7 cellular contexts compared by ENCODE assay signal in genomic region chrX:49106930-49107329, GRCh38. TPM values are rescaled to one million over a fixed set of nuclear protein-coding genes. Genes with fewer than 3 reads are reported as not detected.
DNase-seq lines count a peak whose midpoint lies in the region; ATAC-seq and TF ChIP-seq lines count a peak whose summit lies in the region.

No MANE protein-coding gene starts in this region.

- no peaks in the 10 kb centered on the region for H3K79me2 ChIP-seq in mammary epithelial cell (ENCODE audit: insufficient read depth, low read length)

- H3K9ac ChIP-seq in mammary epithelial cell (ENCODE audit: insufficient read depth, low read length) = no peak overlapping the region

- no peak overlapping the region for H3K27ac ChIP-seq in mammary epithelial cell (ENCODE audit: insufficient read depth, low read depth, low read length)

- H3K27me3 ChIP-seq in mammary epithelial cell (ENCODE audit: insufficient read depth, low read length) = no peaks in the 10 kb centered on the region
- no peaks in the 10 kb centered on the region for H3K27me3 ChIP-seq in MG63

- dilution Hi-C loops in mammary epithelial cell (cut with HindIII; ENCODE audit: low sequenced_read_pairs) = no loop called here

- ATAC-seq in left lobe of liver (peak; percentile 80), HG03139 (IDR thresholded peaks at IDR 0.05; ENCODE audit: unreplicated experiment) (no peak), HG02852 (IDR thresholded peaks at IDR 0.05; ENCODE audit: unreplicated experiment) (no peak)

- H3K36me3 ChIP-seq in mammary epithelial cell (ENCODE audit: insufficient read depth, low read length) = peaks cover 4% of the 10 kb centered on the region
- no peaks in the 10 kb centered on the region for H3K36me3 ChIP-seq in MG63

- peak; percentile 41 for DNase-seq in GM03348 (ENCODE audit: low spot score)
- DNase-seq in mammary epithelial cell = no peak
- DNase-seq in left lobe of liver (ENCODE audit: low spot score) = peak; percentile 52
- DNase-seq in MG63 = no peak

- TF ChIP-seq CTCF in LNCAP (IDR thresholded peaks at IDR 0.05) (peak; percentile 23; the same call in 1 of the 2 replicates), mammary epithelial cell (conservative IDR thresholded peaks at IDR 0.05 in 1 of 2, IDR thresholded peaks at IDR 0.05 in 1 of 2; ENCODE audit: extremely low read depth in 1 of 2, insufficient read depth in 1 of 2, low read depth in 1 of 2, low read length in 2 of 2) (peak; percentile 25 to 56)

- H4K20me1 ChIP-seq in mammary epithelial cell (ENCODE audit: insufficient read depth, low read length) = no peaks in the 10 kb centered on the region

- CTCF ChIA-PET in mammary epithelial cell (lab: Charles Lee; ENCODE audit: low non-redundant PET) = no interaction called here

- no peak overlapping the region for H3K4me2 ChIP-seq in mammary epithelial cell (ENCODE audit: insufficient read depth, low read depth, low read length)

- H3K4me3 ChIP-seq in mammary epithelial cell (replicated peaks in 1 of 3; ENCODE audit: insufficient read depth in 1 of 3, low read depth in 2 of 3, low read length in 3 of 3) (no peak overlapping the region), MG63 (no peak overlapping the region)

- intact Hi-C loops in mammary epithelial cell (cut with micrococcal nuclease) = loop anchor here (10.0 kb wide), 1 partner anchor 342 kb away; the partner anchor contains the start of gene GLOD5

- no peaks in the 10 kb centered on the region for H3K4me1 ChIP-seq in mammary epithelial cell (ENCODE audit: insufficient read depth, low read length)

- 27% methylated on average over 7 of the region's 7 CpGs for WGBS in mammary epithelial cell (ENCODE audit: low coverage, missing lambda C conversion rate)

- H2AFZ ChIP-seq in mammary epithelial cell (ENCODE audit: low read depth, low read length) = no peak overlapping the region

- no peaks in the 10 kb centered on the region for H3K9me3 ChIP-seq in mammary epithelial cell (replicated peaks; ENCODE audit: insufficient read depth, low read length)
- no peaks in the 10 kb centered on the region for H3K9me3 ChIP-seq in MG63

- in situ Hi-C loops in mammary epithelial cell (cut with MboI; ENCODE audit: low sequenced_read_pairs in 2 of 2) = no loop called here

- BruUV-seq in mammary epithelial cell (replicated peaks; lab: Mats Ljungman, UMichigan) = no TSS peak

RNA-seq across cellular contexts. Expression of gene GPKOW, which starts 16.6 kb away (rescaled TPM):
- total RNA-seq in mammary epithelial cell (10 to 100 TPM; 12.8 to 18.7 TPM), left lobe of liver (11.5 TPM)
- 18.8 TPM for polyA plus RNA-seq in mammary epithelial cell
- 10.1 TPM for polyA minus RNA-seq in mammary epithelial cell
- 30.1 and 38.4 TPM in 2 replicates for total RNA-seq in MG63 (2014; rRNA removed; shearing (Covaris generic); ENCODE audit: low replicate concordance)

RNA-seq across cellular contexts. Expression of gene WDR45, which starts 27.2 kb away (rescaled TPM):
- total RNA-seq in mammary epithelial cell (10 to 100 TPM; 53.3 to 55.0 TPM), left lobe of liver (49.4 TPM)
- polyA plus RNA-seq in mammary epithelial cell = 61.4 TPM
- polyA minus RNA-seq in mammary epithelial cell = 41.2 TPM
- 35.9 and 43.1 TPM in 2 replicates for total RNA-seq in MG63 (2014; rRNA removed; shearing (Covaris generic); ENCODE audit: low replicate concordance)

RNA-seq across cellular contexts. Expression of gene PRAF2, which starts 33.1 kb away (rescaled TPM):
- 10 to 100 TPM in 1 of 2 donors, 1 to 10 TPM in 1; 8.2 to 27.7 TPM for total RNA-seq in mammary epithelial cell
- polyA plus RNA-seq in mammary epithelial cell = 17.5 TPM
- polyA minus RNA-seq in mammary epithelial cell = 30.2 TPM
- 5.4 TPM for total RNA-seq in left lobe of liver
- total RNA-seq in MG63 (2014; rRNA removed; shearing (Covaris generic); ENCODE audit: low replicate concordance) = 1.9 TPM in 1 of 2 replicates, not detected in the other

RNA-seq across cellular contexts. Expression of gene CCDC120, which starts 48.1 kb away (rescaled TPM):
- total RNA-seq in mammary epithelial cell = 10 to 100 TPM in 1 of 2 donors, 1 to 10 TPM in 1; 8.3 to 26.1 TPM
- 12.6 TPM for polyA plus RNA-seq in mammary epithelial cell
- 20.5 TPM for polyA minus RNA-seq in mammary epithelial cell
- total RNA-seq in left lobe of liver = 4.7 TPM
- total RNA-seq in MG63 (2014; rRNA removed; shearing (Covaris generic); ENCODE audit: low replicate concordance) = 0.30 and 0.59 TPM in 2 replicates

RNA-seq across cellular contexts. Expression of gene MAGIX, which starts 55.6 kb away (rescaled TPM):
- 1 to 10 TPM; 1.4 to 2.8 TPM for total RNA-seq in mammary epithelial cell
- polyA plus RNA-seq in mammary epithelial cell = 1.3 TPM
- not detected for polyA minus RNA-seq in mammary epithelial cell
- total RNA-seq in left lobe of liver = 27.7 TPM
- 1.1 and 3.2 TPM in 2 replicates for total RNA-seq in MG63 (2014; rRNA removed; shearing (Covaris generic); ENCODE audit: low replicate concordance)

Comparison
In these comparisons a context has a peak if more than half of its experiments do, and no peak if none do; other contexts are left out.
1. DNase-seq: peak in GM03348 (single experiment) and left lobe of liver (single experiment); none in mammary epithelial cell (single experiment) and MG63 (single experiment).